In the genomic region with DNA sequence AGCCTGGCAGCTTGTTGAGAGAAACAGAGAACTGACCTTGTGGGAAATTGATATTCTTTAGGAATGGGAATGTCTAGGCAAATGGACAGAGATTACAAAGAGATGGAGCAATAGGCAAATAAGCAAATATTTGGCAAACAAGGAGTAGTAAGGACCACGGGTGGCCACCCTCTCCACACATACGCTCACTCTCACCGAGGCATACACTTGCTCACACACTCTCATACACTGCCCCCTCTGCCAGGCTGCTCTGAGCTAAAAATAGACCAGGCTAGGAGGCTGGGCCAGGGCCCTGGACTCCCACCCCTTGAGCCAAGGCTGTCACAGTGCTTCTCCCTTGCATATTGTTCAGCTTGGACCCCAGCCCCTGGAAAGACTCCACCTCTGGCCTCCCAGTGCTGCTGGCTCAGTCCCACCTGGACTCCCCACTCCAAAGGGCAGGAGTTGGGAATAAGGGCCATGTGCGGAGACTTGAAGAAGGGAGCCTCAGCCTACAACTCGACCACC, we compare ENCODE assay signal across 1 cellular context.
TF ChIP-seq lines count a peak whose summit lies in the region.

No MANE protein-coding gene starts in this region.

TF ChIP-seq in neural cell, 6 proteins besides CTCF, POLR2A, EP300 and RAD21 (continued from another document):
- TF ChIP-seq REST (IDR thresholded peaks at IDR 0.05; ENCODE audit: borderline replicate concordance) = no peak
- TF ChIP-seq SMC3 (conservative IDR thresholded peaks at IDR 0.05; ENCODE audit: poor library complexity) = no peak
